In genomic region chr3:185280572-185281365, GRCh38 we compare ENCODE assay signal across 8 cellular contexts. TPM values are rescaled to one million over a fixed set of nuclear protein-coding genes. Genes with fewer than 3 reads are reported as not detected.
DNase-seq lines count a peak whose midpoint lies in the region; ATAC-seq and TF ChIP-seq lines count a peak whose summit lies in the region.

No MANE protein-coding gene starts in this region.

- no peaks in the 10 kb centered on the region for H3K27me3 ChIP-seq in Caco-2 (replicated peaks; ENCODE audit: control insufficient read depth, insufficient read depth, low read length)
- H3K27me3 ChIP-seq in lower lobe of right lung (ENCODE audit: low read depth): no peaks in the 10 kb centered on the region

- H3K36me3 ChIP-seq in Caco-2 (ENCODE audit: control insufficient read depth, insufficient read depth, low read length) (no peaks in the 10 kb centered on the region), lower lobe of right lung (no peaks in the 10 kb centered on the region)

- DNase-seq in Caco-2: peak in 1 of 2 experiments; percentile 45
- DNase-seq in HFFc6: peak; percentile 65
- peak; percentile 65 for DNase-seq in NCI-H748 (lab: John Stamatoyannopoulos, UW; ENCODE audit: unreplicated experiment)
- no peak for DNase-seq in lower lobe of right lung
- DNase-seq in COLO668 (lab: John Stamatoyannopoulos, UW; ENCODE audit: unreplicated experiment): no peak
- no peak for DNase-seq in activated T-helper 1 cell treated with anti-CD3 and anti-CD28 coated beads, Interleukin-12 subunit alpha, Interleukin-12 subunit beta, Interleukin-2, Interleukin-4 antibody, amounts not matched to agents 30 ng/mL and 10 ng/mL and 1 ng/mL, durations not matched to agents 14 hours and 24 hours and 36 hours (ENCODE audit: low spot score)

- H3K4me3 ChIP-seq in Caco-2 (ENCODE audit: low read depth, low read length) (no peak overlapping the region), lower lobe of right lung (no peak overlapping the region)

- H3K4me3 Mint-ChIP-seq in Caco-2 (ENCODE audit: unreplicated experiment) (peak overlapping the region; percentile 20), HFFc6 (no peak overlapping the region), brain (peak overlapping the region; percentile 63 to 83 (median 67))
- H3K4me3 Mint-ChIP-seq in activated T-helper 1 cell treated with anti-CD3 and anti-CD28 coated beads, Interleukin-12 subunit alpha, Interleukin-12 subunit beta, Interleukin-2, Interleukin-4 antibody, amounts not matched to agents 30 ng/mL and 10 ng/mL and 1 ng/mL, durations not matched to agents 14 hours and 24 hours and 36 hours: no peak overlapping the region

- no peak overlapping the region for H3K27ac Mint-ChIP-seq in Caco-2 (ENCODE audit: unreplicated experiment)
- H3K27ac Mint-ChIP-seq in HFFc6: no peak overlapping the region
- peak overlapping the region in 3 of 5 experiments; percentile 16 to 66 (median 30) for H3K27ac Mint-ChIP-seq in brain
- no peak overlapping the region for H3K27ac Mint-ChIP-seq in activated T-helper 1 cell treated with anti-CD3 and anti-CD28 coated beads, Interleukin-12 subunit alpha, Interleukin-12 subunit beta, Interleukin-2, Interleukin-4 antibody, amounts not matched to agents 30 ng/mL and 10 ng/mL and 1 ng/mL, durations not matched to agents 14 hours and 24 hours and 36 hours

- ATAC-seq in lower lobe of right lung: peak in 1 of 2 donors; percentile 44
- ATAC-seq in GM21737 (IDR thresholded peaks at IDR 0.05; ENCODE audit: unreplicated experiment): no peak

- POLR2A ChIA-PET in Caco-2 (lab: Charles Lee): no interaction called here

- H3K27ac ChIP-seq in lower lobe of right lung: no peak overlapping the region

- H3K4me1 Mint-ChIP-seq in Caco-2 (ENCODE audit: low read depth, unreplicated experiment) (no peaks in the 10 kb centered on the region), HFFc6 (ENCODE audit: low read depth) (peaks cover 33% of the 10 kb centered on the region), brain (peaks cover 56% of the 10 kb centered on the region)
- H3K4me1 Mint-ChIP-seq in activated T-helper 1 cell treated with anti-CD3 and anti-CD28 coated beads, Interleukin-12 subunit alpha, Interleukin-12 subunit beta, Interleukin-2, Interleukin-4 antibody, amounts not matched to agents 30 ng/mL and 10 ng/mL and 1 ng/mL, durations not matched to agents 14 hours and 24 hours and 36 hours (ENCODE audit: low read depth): peaks cover 19% of the 10 kb centered on the region

- H3K9me3 ChIP-seq in Caco-2 (no peaks in the 10 kb centered on the region), lower lobe of right lung (no peaks in the 10 kb centered on the region)

- TF ChIP-seq CTCF in Caco-2 (IDR thresholded peaks at IDR 0.05; ENCODE audit: insufficient read depth in 1 of 2, low read depth in 1 of 2, low read length in 1 of 2, severe bottlenecking in 1 of 2, unreplicated experiment in 1 of 2): peak; percentile 61 to 65
- TF ChIP-seq CTCF in HFFc6 (IDR thresholded peaks at IDR 0.05): peak; percentile 93
- peak; percentile 28 to 70 for TF ChIP-seq CTCF in brain (conservative IDR thresholded peaks at IDR 0.05)
- TF ChIP-seq CTCF in lower lobe of right lung (IDR thresholded peaks at IDR 0.05): peak; percentile 57

- H3K27me3 Mint-ChIP-seq in Caco-2 (ENCODE audit: insufficient read depth, unreplicated experiment): no peaks in the 10 kb centered on the region
- H3K27me3 Mint-ChIP-seq in HFFc6 (ENCODE audit: insufficient read depth): 0 out of 2 replicates have a peak, but pooled peaks cover 6% of the 10 kb centered on the region
- H3K27me3 Mint-ChIP-seq in brain: peaks cover 31% of the 10 kb centered on the region
- H3K27me3 Mint-ChIP-seq in activated T-helper 1 cell treated with anti-CD3 and anti-CD28 coated beads, Interleukin-12 subunit alpha, Interleukin-12 subunit beta, Interleukin-2, Interleukin-4 antibody, amounts not matched to agents 30 ng/mL and 10 ng/mL and 1 ng/mL, durations not matched to agents 14 hours and 24 hours and 36 hours (ENCODE audit: insufficient read depth): peaks cover 7% of the 10 kb centered on the region

- CTCF ChIA-PET in Caco-2 (lab: Charles Lee): no interaction called here

- H3K36me3 Mint-ChIP-seq in Caco-2 (ENCODE audit: insufficient read depth, unreplicated experiment): peaks cover 10% of the 10 kb centered on the region
- no peaks in the 10 kb centered on the region for H3K36me3 Mint-ChIP-seq in HFFc6 (ENCODE audit: low read depth)
- H3K36me3 Mint-ChIP-seq in brain: peaks cover 29% of the 10 kb centered on the region
- H3K36me3 Mint-ChIP-seq in activated T-helper 1 cell treated with anti-CD3 and anti-CD28 coated beads, Interleukin-12 subunit alpha, Interleukin-12 subunit beta, Interleukin-2, Interleukin-4 antibody, amounts not matched to agents 30 ng/mL and 10 ng/mL and 1 ng/mL, durations not matched to agents 14 hours and 24 hours and 36 hours (ENCODE audit: low read depth): peaks cover 9% of the 10 kb centered on the region

- no peaks in the 10 kb centered on the region for H3K4me1 ChIP-seq in Caco-2
- peaks cover 12% of the 10 kb centered on the region for H3K4me1 ChIP-seq in lower lobe of right lung

- BruUV-seq in Caco-2 (replicated peaks; lab: Mats Ljungman, UMichigan): no TSS peak

- no peaks in the 10 kb centered on the region for H3K9me3 Mint-ChIP-seq in Caco-2 (ENCODE audit: unreplicated experiment)
- H3K9me3 Mint-ChIP-seq in HFFc6: no peaks in the 10 kb centered on the region
- H3K9me3 Mint-ChIP-seq in brain: peaks cover 11 to 23% (median 14%) of the 10 kb centered on the region in 5 experiments
- H3K9me3 Mint-ChIP-seq in activated T-helper 1 cell treated with anti-CD3 and anti-CD28 coated beads, Interleukin-12 subunit alpha, Interleukin-12 subunit beta, Interleukin-2, Interleukin-4 antibody, amounts not matched to agents 30 ng/mL and 10 ng/mL and 1 ng/mL, durations not matched to agents 14 hours and 24 hours and 36 hours: peaks cover 20% of the 10 kb centered on the region

- intact Hi-C loops in Caco-2 (cut with micrococcal nuclease; ENCODE audit: unreplicated experiment) (no loop called here), lower lobe of right lung (cut with DNase I) (no loop called here)
- intact Hi-C loops in activated T-helper 1 cell treated with anti-CD3 and anti-CD28 coated beads, Interleukin-12 subunit alpha, Interleukin-12 subunit beta, Interleukin-2, Interleukin-4 antibody, amounts not matched to agents 30 ng/mL and 10 ng/mL and 1 ng/mL, durations not matched to agents 14 hours and 24 hours and 36 hours (cut with micrococcal nuclease): loop anchor here (5.0 kb wide), 1 partner anchor 1263 kb away; the partner anchor contains the start of gene ABCC5

RNA-seq across cellular contexts. Expression of gene EHHADH, which starts 26.9 kb away (rescaled TPM):
- total RNA-seq in Caco-2 (2022): 24.9 and 25.0 TPM in 2 replicates
- 1 to 10 TPM; 4.2 to 7.4 (median 6.4) TPM for total RNA-seq in HFFc6 (2021; fragmentation: NEBNext Ultra II Directional; extraction: Animal tissue kit (Norgen Biotek cat#: 25700))
- 2.3 TPM for polyA plus RNA-seq in brain (ENCODE audit: insufficient read depth, low read depth, low replicate concordance)
- total RNA-seq in lower lobe of right lung: 11.5 TPM
- total RNA-seq in activated T-helper 1 cell treated with anti-CD3 and anti-CD28 coated beads, Interleukin-12 subunit alpha, Interleukin-12 subunit beta, Interleukin-2, Interleukin-4 antibody, amounts not matched to agents 30 ng/mL and 10 ng/mL and 1 ng/mL, durations not matched to agents 14 hours and 24 hours and 36 hours: 1.4 and 1.8 TPM in 2 replicates

Comparison
In these comparisons a context has a peak if more than half of its experiments do, and no peak if none do; other contexts are left out.
1. DNase-seq: peak in HFFc6 (single experiment) and NCI-H748 (single experiment); none in lower lobe of right lung (single experiment), COLO668 (single experiment) and activated T-helper 1 cell treated with anti-CD3 and anti-CD28 coated beads, Interleukin-12 subunit alpha, Interleukin-12 subunit beta, Interleukin-2, Interleukin-4 antibody, amounts not matched to agents 30 ng/mL and 10 ng/mL and 1 ng/mL, durations not matched to agents 14 hours and 24 hours and 36 hours (single experiment).
2. H3K27ac Mint-ChIP-seq: peak in brain (3 of 5); none in Caco-2 (single experiment), HFFc6 (single experiment) and activated T-helper 1 cell treated with anti-CD3 and anti-CD28 coated beads, Interleukin-12 subunit alpha, Interleukin-12 subunit beta, Interleukin-2, Interleukin-4 antibody, amounts not matched to agents 30 ng/mL and 10 ng/mL and 1 ng/mL, durations not matched to agents 14 hours and 24 hours and 36 hours (single experiment).
3. H3K4me3 Mint-ChIP-seq: peak in Caco-2 (single experiment) and brain (5 of 5); none in HFFc6 (single experiment) and activated T-helper 1 cell treated with anti-CD3 and anti-CD28 coated beads, Interleukin-12 subunit alpha, Interleukin-12 subunit beta, Interleukin-2, Interleukin-4 antibody, amounts not matched to agents 30 ng/mL and 10 ng/mL and 1 ng/mL, durations not matched to agents 14 hours and 24 hours and 36 hours (single experiment).
4. Peak in every context shown above with its lines, with median percentiles within 50 percentile points of each other: CTCF ChIP-seq.